Comparison of ENCODE assay signal across 22 cellular contexts in the genomic region with DNA sequence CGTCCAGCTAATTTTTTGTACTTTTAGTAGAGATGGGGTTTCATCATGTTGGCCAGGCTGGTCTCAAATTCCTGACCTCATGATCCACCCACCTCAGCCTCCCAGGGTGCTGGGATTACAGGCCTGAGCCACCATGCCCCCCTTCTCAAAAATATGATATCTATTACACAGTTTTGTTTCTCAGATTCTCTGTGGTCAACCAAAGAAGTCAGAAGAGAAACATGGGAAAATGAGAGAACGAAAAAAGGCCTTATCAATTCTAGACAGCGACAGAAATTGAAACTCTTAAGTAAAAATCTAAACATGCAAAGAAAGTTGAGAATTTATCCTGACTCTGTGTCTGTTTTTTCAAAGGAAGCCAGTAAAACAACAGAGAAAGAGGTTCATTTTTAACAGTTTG.
"Had no signal": no experiment of that assay in that cellular context is flagged by ENCODE, and none has a peak within 500 bp of the region (broad histone marks: within the 10 kb centered on the region; RNA-seq: fewer than 3 reads in every experiment).

No MANE protein-coding gene starts in this region.

- H3K4me1 ChIP-seq: Peyer's patch, SJCRH30 had no signal

- H3K36me3 ChIP-seq: Peyer's patch, SJCRH30 had no signal

- H3K4me2 ChIP-seq: PC-9 had no signal

- H3K27ac ChIP-seq: HL-60, PC-9, Peyer's patch, SJCRH30 had no signal

- H3K27me3 Mint-ChIP-seq: IgD-negative memory B cell had no signal

- ATAC-seq: K562, Right ventricle myocardium inferior, SK-N-SH treated with all-trans-retinoic acid at 6 μM for 48 hours had no signal

- H2AFZ ChIP-seq: PC-9 had no signal

- H3K36me3 Mint-ChIP-seq: IgD-negative memory B cell had no signal

- H3K4me3 ChIP-seq: K562, PC-9, Peyer's patch, SJCRH30 had no signal

- H3K27me3 ChIP-seq: Peyer's patch, SJCRH30 had no signal

- DNase-seq: NCI-H1092 treated with DMSO at 0.1 percent for 48 hours; NCI-H1436; NCI-H187; NCI-H2029; NCI-H2081 treated with DMSO at 0.1 percent for 48 hours; NCI-H2171; NCI-H226; NCI-H446; NCI-H510A; NCI-H524 treated with DMSO at 0.1 percent for 48 hours; NCI-H69; NCI-H774; NK-92 treated with Interleukin-12 subunit alpha and Interleukin-12 subunit beta, amount 100 ng/mL, for 24 hours; PC-9; Peyer's patch; SHP77 treated with DMSO at 0.1 percent for 48 hours; SJCRH30 had no signal

- H3K4me3 Mint-ChIP-seq: IgD-negative memory B cell had no signal

- H3K27ac Mint-ChIP-seq: IgD-negative memory B cell had no signal
